In the genomic region with DNA sequence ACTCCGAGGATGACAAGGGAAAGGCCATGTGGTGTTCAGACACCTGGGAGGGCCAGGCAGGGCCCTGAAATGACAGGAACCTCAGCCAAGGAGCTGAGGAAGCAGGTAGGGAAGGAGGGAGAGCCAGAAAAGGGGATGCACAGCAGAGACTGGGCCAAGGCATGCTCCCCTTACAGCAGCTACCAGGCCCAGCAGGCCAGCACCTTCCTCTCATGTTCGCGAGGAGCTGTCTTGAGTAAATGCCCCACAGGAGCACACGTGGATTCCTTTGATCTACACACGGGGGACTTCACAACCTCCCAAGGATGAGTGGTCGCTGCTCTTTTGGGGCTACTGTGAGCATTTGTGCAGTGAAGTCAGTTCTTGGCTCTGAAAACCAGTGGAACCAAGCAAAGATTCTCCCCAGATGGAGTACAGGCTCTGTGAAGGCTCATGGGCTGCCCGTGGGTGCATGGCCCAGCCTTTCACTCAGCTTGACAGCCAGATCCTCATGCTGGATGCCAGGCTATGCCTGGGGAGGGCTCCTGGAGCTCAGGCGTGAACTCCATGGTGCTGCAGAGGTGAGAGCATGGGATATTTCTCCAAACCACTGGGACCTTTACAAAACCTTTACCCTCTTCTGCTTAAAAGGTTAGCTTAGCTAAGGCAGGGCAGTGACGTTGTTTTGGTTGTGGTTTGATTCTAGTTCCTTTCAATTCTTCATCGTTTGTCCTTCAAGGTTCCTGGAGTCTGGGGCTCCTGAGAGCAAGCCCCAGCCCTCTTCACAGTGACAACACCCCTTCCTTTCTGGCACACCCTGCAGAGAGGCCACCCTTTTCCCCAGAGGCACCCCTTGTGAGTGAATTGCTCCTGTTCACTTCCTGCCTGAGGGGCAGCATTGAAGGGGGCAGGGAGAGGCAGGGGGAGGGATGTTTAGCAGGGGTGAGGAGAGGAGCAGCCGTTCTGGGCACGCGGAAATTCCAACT, we compare ENCODE assay signal across 14 cellular contexts.
A peak's percentile ranks its signal among the peaks of the same experiment; 100 is the strongest.
DNase-seq lines count a peak whose midpoint lies in the region; ATAC-seq, FAIRE-seq and TF ChIP-seq lines count a peak whose summit lies in the region.
"Had no signal": no experiment of that assay in that cellular context is flagged by ENCODE, and none has a peak within 500 bp of the region (broad histone marks: within the 10 kb centered on the region; RNA-seq: fewer than 3 reads in every experiment).

No MANE protein-coding gene starts in this region.

- H4K8ac ChIP-seq in H1 (ENCODE audit: extremely low read depth, insufficient read depth, low read length) = 0 out of 2 replicates have a peak overlapping the region, but pooled peaks have one; percentile 22

- no peak overlapping the region for H2BK12ac ChIP-seq in H1 (ENCODE audit: low read depth, low read length)

- H3K36me3 ChIP-seq in H1 (ENCODE audit: control insufficient read depth in 2 of 4, insufficient read depth in 4 of 4, low read length in 3 of 4) = no peaks in the 10 kb centered on the region

- H3K9ac ChIP-seq in H1 (replicated peaks in 1 of 4; ENCODE audit: extremely low read depth in 1 of 4, low read depth in 3 of 4, low read length in 3 of 4) = no peak overlapping the region

- TF ChIP-seq RAD21 in H1 (IDR thresholded peaks at IDR 0.05 in 1 of 2, conservative IDR thresholded peaks at IDR 0.05 in 1 of 2; ENCODE audit: low read depth in 2 of 2, low read length in 2 of 2) = no peak

- no peak overlapping the region for H3K4me2 ChIP-seq in H1 (ENCODE audit: insufficient read depth in 1 of 2, low read depth in 2 of 2, low read length in 2 of 2)

- no peak overlapping the region for H3K27ac ChIP-seq in H1 (ENCODE audit: low read depth, low read length)

- DNase-seq in NAMALWA (ENCODE audit: low spot score) = peak; percentile 47
- no peak for DNase-seq in H1 (ENCODE audit: low read depth in 1 of 2, low spot score in 2 of 2)
- DNase-seq in DMS153 treated with DMSO at 0.1 percent for 48 hours (lab: John Stamatoyannopoulos, UW; ENCODE audit: unreplicated experiment) = no peak
- no peak for DNase-seq in GOT3 (lab: John Stamatoyannopoulos, UW)
- DNase-seq in NCI-H2196 (lab: John Stamatoyannopoulos, UW; ENCODE audit: unreplicated experiment) = no peak
- DNase-seq in stimulated activated CD4-positive, alpha-beta T cell treated with anti-CD3 and anti-CD28 coated beads, Interleukin-4, amount 100 ng/mL, for 24 hours = no peak
- DNase-seq: activated gamma-delta T cell; DMS79 treated with DMSO at 0.1 percent for 48 hours; hypothalamus; NCI-H524 treated with DMSO at 0.1 percent for 48 hours; stimulated activated naive CD4-positive, alpha-beta T cell treated with Interleukin-2 at 50 U/mL for 16 hours had no signal

- CTCF ChIA-PET in H1 (lab: Charles Lee; ENCODE audit: partially characterized antibody) = interaction anchor here (1.3 kb wide), 2 partner anchors 11 to 38 kb away, joined by 5 to 8 read pairs; no protein-coding TSS in a partner anchor

- no peak overlapping the region for H2BK120ac ChIP-seq in H1 (replicated peaks; ENCODE audit: low read depth, low read length)

- no peaks in the 10 kb centered on the region for H3K9me3 ChIP-seq in H1 (ENCODE audit: insufficient read depth in 2 of 2, low read depth in 1 of 2, low read length in 1 of 2)

- 90% methylated on average over 10 of the region's 13 CpGs; no CpG with 5 or more reads in 1 of the 2 experiments for WGBS in H1 (ENCODE audit: extremely low coverage in 1 of 2, insufficient coverage in 1 of 2, insufficient read length in 1 of 2, insufficient replicate concordance in 2 of 2, low coverage in 1 of 2, low lambda C conversion rate in 2 of 2, missing lambda C conversion rate in 1 of 2), 2 experiments

- no peak overlapping the region for H4K91ac ChIP-seq in H1 (replicated peaks; ENCODE audit: insufficient read length, low read length)

- peak; percentile 44 for ATAC-seq in GM18499 (IDR thresholded peaks at IDR 0.05; ENCODE audit: insufficient read depth, unreplicated experiment)
- ATAC-seq in GM21529 (IDR thresholded peaks at IDR 0.05; ENCODE audit: unreplicated experiment) = peak; percentile 55

- H4K20me1 ChIP-seq in H1 (replicated peaks in 1 of 2; ENCODE audit: control insufficient read depth in 1 of 2, insufficient read depth in 2 of 2, low read length in 2 of 2) = no peaks in the 10 kb centered on the region

- H3K4me3 ChIP-seq in H1 (ENCODE audit: extremely low read depth in 1 of 4, insufficient read depth in 2 of 4, low read depth in 3 of 4, low read length in 4 of 4) = no peak overlapping the region
- H3K4me3 ChIP-seq: skin epidermis had no signal

- TF ChIP-seq CTCF in H1 (IDR thresholded peaks at IDR 0.05; ENCODE audit: control extremely low read depth in 1 of 3, insufficient read depth in 1 of 3, low read depth in 1 of 3, low read length in 3 of 3) = no peak

- no peak overlapping the region for H4K5ac ChIP-seq in H1 (ENCODE audit: insufficient read length, low read depth, low read length)

- no peak overlapping the region for H2BK5ac ChIP-seq in H1 (ENCODE audit: low read depth, low read length)

- H3K4me1 ChIP-seq in H1 (replicated peaks in 1 of 4; ENCODE audit: control insufficient read depth in 3 of 4, insufficient read depth in 4 of 4, low read length in 3 of 4) = no peaks in the 10 kb centered on the region

- no peak overlapping the region for H3K4ac ChIP-seq in H1 (replicated peaks; ENCODE audit: insufficient read length, low read depth, low read length)

- H3K79me1 ChIP-seq in H1 (ENCODE audit: low read depth, low read length) = no peaks in the 10 kb centered on the region

- POLR2A ChIA-PET in H1 (lab: Charles Lee; ENCODE audit: partially characterized antibody) = interaction anchor here (0.6 kb wide), 1 partner anchor 12 kb away, joined by 3 read pairs; no protein-coding TSS in a partner anchor

- no peak for TF ChIP-seq POLR2A in H1 (IDR thresholded peaks at IDR 0.05; ENCODE audit: control extremely low read depth in 1 of 2, low read depth in 2 of 2, low read length in 2 of 2)

- no peak overlapping the region for H3K23ac ChIP-seq in H1 (ENCODE audit: insufficient read length)

- no peaks in the 10 kb centered on the region for H3K27me3 ChIP-seq in H1 (replicated peaks in 1 of 4; ENCODE audit: control insufficient read depth in 3 of 4, extremely low read depth in 1 of 4, insufficient read depth in 3 of 4, low read length in 3 of 4)

- H2AK5ac ChIP-seq in H1 (ENCODE audit: low read depth, low read length) = no peak overlapping the region

- no peak overlapping the region for H3K18ac ChIP-seq in H1 (ENCODE audit: extremely low read depth, low read length)

- no peaks in the 10 kb centered on the region for H3K23me2 ChIP-seq in H1 (ENCODE audit: low read depth, low read length)

- no peak overlapping the region for H3K56ac ChIP-seq in H1 (replicated peaks; ENCODE audit: insufficient read length, low read depth, low read length)

- no peak overlapping the region for H2BK20ac ChIP-seq in H1 (ENCODE audit: low read length)

- FAIRE-seq in H1 (lab: Jason Lieb, UNC) = no peak

- H2BK15ac ChIP-seq in H1 (ENCODE audit: low read length) = no peak overlapping the region; the same call in 1 of the 2 replicates

- H3K14ac ChIP-seq in H1 (ENCODE audit: insufficient read length) = no peak overlapping the region

- no peaks in the 10 kb centered on the region for H3K79me2 ChIP-seq in H1 (ENCODE audit: control insufficient read depth in 1 of 2, insufficient read depth in 2 of 2, low read length in 2 of 2)

- no peak for TF ChIP-seq EP300 in H1 (IDR thresholded peaks at IDR 0.05; ENCODE audit: borderline replicate concordance in 1 of 2, low read depth in 2 of 2, low read length in 2 of 2)

- peak overlapping the region; percentile 81 for H2AFZ ChIP-seq in H1 (ENCODE audit: low read length)

TF ChIP-seq in H1, 55 proteins besides CTCF, POLR2A, EP300 and RAD21:
- TF ChIP-seq TCF12 (IDR thresholded peaks at IDR 0.05; ENCODE audit: low read depth, low read length) = no peak
TF ChIP-seq in H1: peak in this region for 0.
